In the genomic region with DNA sequence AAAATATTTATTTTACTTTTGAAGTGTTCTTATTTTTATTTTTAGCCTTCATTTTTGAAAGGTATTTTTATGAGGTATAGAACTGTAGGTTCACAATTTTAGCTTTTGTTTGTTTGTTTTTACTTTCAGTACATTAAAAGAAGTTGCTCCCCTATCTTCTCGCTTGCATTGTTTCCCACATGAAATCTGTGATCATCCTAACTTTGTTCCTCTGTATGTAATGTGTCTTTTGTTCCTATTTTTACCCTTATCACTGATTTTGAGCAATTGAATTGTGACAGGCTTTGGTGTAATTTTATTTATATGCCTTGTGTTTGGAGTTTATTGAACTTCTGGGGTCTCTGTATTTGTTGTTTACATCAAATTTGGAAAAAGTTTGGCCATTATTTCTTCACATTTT, we compare ENCODE assay signal across 36 cellular contexts.
"Had no signal": no experiment of that assay in that cellular context is flagged by ENCODE, and none has a peak within 500 bp of the region (broad histone marks: within the 10 kb centered on the region; RNA-seq: fewer than 3 reads in every experiment).

No MANE protein-coding gene starts in this region.

- H3K4me1 Mint-ChIP-seq: activated naive CD4-positive, alpha-beta T cell treated with anti-CD3 and anti-CD28 coated beads, Interleukin-2, amount 50 U/mL, for 24 hours; activated naive CD8-positive, alpha-beta T cell treated with anti-CD3 and anti-CD28 coated beads for 36 hours had no signal

- H2AFZ ChIP-seq: hepatocyte had no signal

- H3K36me3 ChIP-seq: breast epithelium, cardiac muscle cell, colonic mucosa, WERI-Rb-1 had no signal

- H3K4me3 ChIP-seq: adrenal gland, ascending aorta, breast epithelium, cardiac muscle cell, colonic mucosa, esophagus squamous epithelium, gastroesophageal sphincter, heart right ventricle, hepatocyte had no signal

- ATAC-seq: activated CD4-positive, CD25-positive, alpha-beta regulatory T cell treated with anti-CD3 and anti-CD28 coated beads, Interleukin-2, amount 50 U/mL, for 24 hours; activated CD8-positive, alpha-beta T cell treated with anti-CD3 and anti-CD28 coated beads for 36 hours; activated naive CD8-positive, alpha-beta T cell treated with anti-CD3 and anti-CD28 coated beads, Interleukin-2, amount 50 U/mL, for 24 hours; gastroesophageal sphincter; heart right ventricle; T-helper 17 cell had no signal

- H3K4me2 ChIP-seq: hepatocyte had no signal

- H3K4me1 ChIP-seq: breast epithelium, colonic mucosa had no signal

- H3K27ac ChIP-seq: ascending aorta, breast epithelium, cardiac muscle cell, colonic mucosa, epithelial cell of prostate, esophagus squamous epithelium, gastroesophageal sphincter, heart right ventricle, hepatocyte, WERI-Rb-1 had no signal

- H3K79me2 ChIP-seq: hepatocyte had no signal

- H3K4me3 Mint-ChIP-seq: activated B cell treated with CpG ODN at 0.5 μM for 24 hours; activated CD8-positive, alpha-beta T cell treated with anti-CD3 and anti-CD28 coated beads for 36 hours; activated naive CD4-positive, alpha-beta T cell treated with anti-CD3 and anti-CD28 coated beads for 36 hours; activated naive CD4-positive, alpha-beta T cell treated with anti-CD3 and anti-CD28 coated beads, Interleukin-2, amount 50 U/mL, for 24 hours; activated naive CD8-positive, alpha-beta T cell treated with anti-CD3 and anti-CD28 coated beads for 36 hours; activated naive CD8-positive, alpha-beta T cell treated with anti-CD3 and anti-CD28 coated beads, Interleukin-2, amount 50 U/mL, for 24 hours; activated T-helper 1 cell treated with anti-CD3 and anti-CD28 coated beads, Interleukin-12 subunit alpha, Interleukin-12 subunit beta, Interleukin-2, Interleukin-4 antibody, amounts not matched to agents 30 ng/mL and 10 ng/mL and 1 ng/mL, durations not matched to agents 14 hours and 24 hours and 36 hours; brain; T-helper 17 cell; T-helper 2 cell treated with Interferon-gamma antibody and Interleukin-4, amounts not matched to agents 5 μg/mL and 100 μg/mL, for 36 hours had no signal

- H3K27ac Mint-ChIP-seq: activated B cell treated with CpG ODN at 0.5 μM for 24 hours; activated CD8-positive, alpha-beta T cell treated with anti-CD3 and anti-CD28 coated beads for 36 hours; activated naive CD4-positive, alpha-beta T cell treated with anti-CD3 and anti-CD28 coated beads for 36 hours; activated naive CD8-positive, alpha-beta T cell treated with anti-CD3 and anti-CD28 coated beads for 36 hours; activated naive CD8-positive, alpha-beta T cell treated with anti-CD3 and anti-CD28 coated beads, Interleukin-2, amount 50 U/mL, for 24 hours; activated T-helper 1 cell treated with anti-CD3 and anti-CD28 coated beads, Interleukin-12 subunit alpha, Interleukin-12 subunit beta, Interleukin-2, Interleukin-4 antibody, amounts not matched to agents 30 ng/mL and 10 ng/mL and 1 ng/mL, durations not matched to agents 14 hours and 24 hours and 36 hours; activated T-helper 2 cell treated with anti-CD3 and anti-CD28 coated beads, Interferon-gamma antibody, Interleukin-2, Interleukin-4, amounts not matched to agents 10 μg/mL and 5 μg/mL and 100 μg/mL, durations not matched to agents 14 hours and 24 hours and 36 hours; brain; T-helper 17 cell; T-helper 2 cell treated with Interferon-gamma antibody and Interleukin-4, amounts not matched to agents 5 μg/mL and 100 μg/mL, for 36 hours had no signal

- H3K27me3 Mint-ChIP-seq: activated naive CD4-positive, alpha-beta T cell treated with anti-CD3 and anti-CD28 coated beads, Interleukin-2, amount 50 U/mL, for 24 hours had no signal

- H3K36me3 Mint-ChIP-seq: activated naive CD8-positive, alpha-beta T cell treated with anti-CD3 and anti-CD28 coated beads for 36 hours had no signal

- DNase-seq: activated B cell treated with CpG ODN at 0.5 μM for 24 hours; activated CD4-positive, alpha-beta T cell treated with anti-CD3 and anti-CD28 coated beads for 48 hours; activated CD4-positive, alpha-beta T cell treated with anti-CD3 and anti-CD28 coated beads, Interleukin-2, amount 50 U/mL, for 1 hour; activated CD4-positive, alpha-beta T cell treated with anti-CD3 and anti-CD28 coated beads, Interleukin-2, amount 50 U/mL, for 48 hours; activated CD8-positive, alpha-beta memory T cell treated with anti-CD3 and anti-CD28 coated beads for 24 hours; activated CD8-positive, alpha-beta T cell treated with anti-CD3 and anti-CD28 coated beads for 36 hours; activated effector memory CD4-positive, alpha-beta T cell treated with anti-CD3 and anti-CD28 coated beads, Interleukin-2, amount 50 U/mL, for 16 hours; activated naive CD4-positive, alpha-beta T cell treated with anti-CD3 and anti-CD28 coated beads for 36 hours; activated naive CD8-positive, alpha-beta T cell treated with anti-CD3 and anti-CD28 coated beads for 36 hours; activated naive CD8-positive, alpha-beta T cell treated with anti-CD3 and anti-CD28 coated beads, Interleukin-2, amount 50 U/mL, for 24 hours; activated T-cell treated with anti-CD3 and anti-CD28 coated beads, Interleukin-2, amount 50 U/mL, for 1 hour; activated T-cell treated with anti-CD3 and anti-CD28 coated beads, Interleukin-2, amount 50 U/mL, for 48 hours; adrenal gland; amygdala; central memory CD4-positive, alpha-beta T cell; cerebellar nuclear complex; colonic mucosa; effector CD8-positive, alpha-beta T cell; esophagus squamous epithelium; foreskin melanocyte; heart right ventricle; T-helper 17 cell; T1000; WERI-Rb-1 had no signal

- H3K27me3 ChIP-seq: adrenal gland, ascending aorta, breast epithelium, cardiac muscle cell, colonic mucosa, esophagus squamous epithelium, gastroesophageal sphincter, heart right ventricle, hepatocyte had no signal

- H3K9me3 ChIP-seq: ascending aorta, colonic mucosa, esophagus squamous epithelium, gastroesophageal sphincter had no signal
